Comparison of ENCODE assay signal across 2 cellular contexts in the genomic region with DNA sequence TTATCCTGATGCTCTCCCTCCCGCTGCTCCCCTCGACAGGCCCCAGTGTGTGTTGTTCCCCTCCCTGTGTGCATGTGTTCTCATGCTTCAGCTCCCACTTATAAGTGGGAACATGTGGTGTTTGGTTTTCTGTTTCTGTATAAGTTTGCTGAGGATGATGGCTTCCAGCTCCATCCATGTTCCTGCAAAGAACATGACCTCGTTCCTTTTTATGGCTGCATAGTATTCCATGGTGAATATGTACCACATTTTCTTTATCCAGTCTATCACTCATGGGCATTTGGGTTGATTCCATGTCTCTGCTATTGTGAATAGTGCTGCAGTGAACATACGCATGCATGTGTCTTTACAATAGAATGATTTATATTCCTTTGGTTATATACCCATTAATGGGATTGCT. TPM values are rescaled to one million over a fixed set of nuclear protein-coding genes. Genes with fewer than 3 reads are reported as not detected.
"Had no signal": no experiment of that assay in that cellular context is flagged by ENCODE, and none has a peak within 500 bp of the region (broad histone marks: within the 10 kb centered on the region; RNA-seq: fewer than 3 reads in every experiment).

No MANE protein-coding gene starts in this region.

RNA-seq across cellular contexts. Expression of gene PAMR1, which starts 22.6 kb away (rescaled TPM):
- total RNA-seq: endothelial cell of umbilical vein, lung microvascular endothelial cell had no signal
- polyA plus RNA-seq: endothelial cell of umbilical vein had no signal
